Comparison of ENCODE assay signal across 8 cellular contexts in the genomic region with DNA sequence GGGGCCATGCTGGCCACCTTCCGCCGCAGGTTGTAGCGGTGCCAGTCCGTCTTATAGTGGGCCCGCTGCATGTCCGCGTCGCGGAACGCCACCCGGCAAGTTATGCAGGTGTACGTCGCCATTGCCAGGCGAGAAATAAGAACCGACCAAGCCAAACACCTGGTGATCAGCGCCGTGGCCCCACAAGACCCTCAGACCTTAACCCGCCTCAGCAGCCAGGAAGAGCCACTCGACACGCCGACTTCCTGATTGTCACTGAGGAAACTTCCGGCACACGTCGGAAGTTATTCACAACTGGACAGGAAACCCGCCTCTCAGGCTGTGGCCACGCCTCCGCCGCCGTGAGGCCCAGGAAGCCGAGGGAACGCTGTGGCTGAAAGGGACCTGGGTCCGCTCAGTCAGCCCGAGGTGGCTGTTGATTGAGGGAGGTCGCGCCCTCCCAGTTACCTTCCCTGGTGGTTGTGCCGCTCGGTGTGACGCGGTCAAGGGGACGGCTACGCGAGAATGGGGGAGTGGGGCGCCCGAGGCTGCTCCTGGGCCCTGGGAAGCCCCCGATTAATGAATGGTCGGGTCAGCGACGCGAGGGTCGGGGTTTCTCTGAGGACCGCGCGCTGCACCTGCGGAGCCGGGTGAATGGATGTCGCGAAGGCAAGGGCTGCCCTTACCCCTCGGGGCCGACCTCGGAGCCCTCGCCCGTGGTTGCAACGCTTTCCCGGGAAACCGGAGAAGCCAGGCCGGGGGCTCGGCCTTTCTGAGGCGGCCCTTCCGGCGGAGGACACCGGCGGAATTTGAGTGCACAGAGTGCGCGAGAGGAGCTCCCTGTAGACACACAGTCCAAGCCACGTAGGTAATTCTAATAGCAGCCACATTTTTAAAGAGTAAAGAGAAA.
A peak's percentile ranks its signal among the peaks of the same experiment; 100 is the strongest.
DNase-seq lines count a peak whose midpoint lies in the region; ATAC-seq and TF ChIP-seq lines count a peak whose summit lies in the region.

A gene with protein sequence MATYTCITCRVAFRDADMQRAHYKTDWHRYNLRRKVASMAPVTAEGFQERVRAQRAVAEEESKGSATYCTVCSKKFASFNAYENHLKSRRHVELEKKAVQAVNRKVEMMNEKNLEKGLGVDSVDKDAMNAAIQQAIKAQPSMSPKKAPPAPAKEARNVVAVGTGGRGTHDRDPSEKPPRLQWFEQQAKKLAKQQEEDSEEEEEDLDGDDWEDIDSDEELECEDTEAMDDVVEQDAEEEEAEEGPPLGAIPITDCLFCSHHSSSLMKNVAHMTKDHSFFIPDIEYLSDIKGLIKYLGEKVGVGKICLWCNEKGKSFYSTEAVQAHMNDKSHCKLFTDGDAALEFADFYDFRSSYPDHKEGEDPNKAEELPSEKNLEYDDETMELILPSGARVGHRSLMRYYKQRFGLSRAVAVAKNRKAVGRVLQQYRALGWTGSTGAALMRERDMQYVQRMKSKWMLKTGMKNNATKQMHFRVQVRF (minus strand): TSS at position 257 of the 889 bp plus-strand sequence. CDS start 135 bp downstream, at position 122.

- DNase-seq in NCI-H748 (lab: John Stamatoyannopoulos, UW; ENCODE audit: unreplicated experiment) (peak; percentile 100), dedifferentiated amniotic fluid mesenchymal stem cell (ENCODE audit: extremely low spot score) (peak; percentile 81), left kidney (ENCODE audit: low read depth, low spot score) (peak; percentile 98)
- DNase-seq in activated CD4-positive, alpha-beta T cell treated with anti-CD3 and anti-CD28 coated beads, Interleukin-2, amount 50 U/mL, for 1 hour: peak; percentile 86
- DNase-seq in stimulated activated CD4-positive, alpha-beta T cell treated with anti-CD3 and anti-CD28 coated beads, Interleukin-2, amount 100 ng/mL, for 24 hours: peak; percentile 88 to 90

- ATAC-seq in GM19395 (IDR thresholded peaks at IDR 0.05; ENCODE audit: unreplicated experiment) (peak; percentile 86), HG03558 (IDR thresholded peaks at IDR 0.05; ENCODE audit: extremely low read depth, unreplicated experiment) (peak; percentile 57)

- no peak for TF ChIP-seq CTCF in C4-2B (conservative IDR thresholded peaks at IDR 0.05)

- peak within 1 kb of the TSS; percentile 88 for H3K27ac ChIP-seq in C4-2B

Comparison
In these comparisons a context has a peak if more than half of its experiments do, and no peak if none do; other contexts are left out.
1. Peak in every context shown above with its lines: DNase-seq, ATAC-seq and H3K27ac ChIP-seq.